In the genomic region with DNA sequence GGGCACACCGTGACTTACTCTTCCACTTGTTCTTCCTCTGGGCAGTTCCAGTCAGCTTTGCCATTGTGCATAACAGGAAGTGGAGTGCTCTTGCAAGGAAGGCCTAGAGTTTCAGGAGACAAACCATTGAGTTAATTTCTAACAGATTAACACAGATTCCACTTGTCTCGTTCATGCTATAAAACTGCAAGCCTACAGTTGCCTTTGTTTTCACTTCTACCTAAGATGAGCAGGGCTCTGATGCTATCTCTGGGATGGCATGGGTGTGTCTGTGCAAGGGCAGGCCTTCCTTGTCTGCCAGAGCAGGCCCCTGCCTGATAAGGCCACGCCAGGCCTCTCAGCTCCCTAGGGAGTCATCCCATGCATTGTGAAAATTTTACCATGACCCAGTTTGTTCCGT, we compare ENCODE assay signal across 1 cellular context.
TF ChIP-seq lines count a peak whose summit lies in the region.

No MANE protein-coding gene starts in this region.

TF ChIP-seq in K562, 482 proteins besides CTCF, POLR2A, EP300 and RAD21 (continued from another document):
- TF ChIP-seq, protein P1, sequence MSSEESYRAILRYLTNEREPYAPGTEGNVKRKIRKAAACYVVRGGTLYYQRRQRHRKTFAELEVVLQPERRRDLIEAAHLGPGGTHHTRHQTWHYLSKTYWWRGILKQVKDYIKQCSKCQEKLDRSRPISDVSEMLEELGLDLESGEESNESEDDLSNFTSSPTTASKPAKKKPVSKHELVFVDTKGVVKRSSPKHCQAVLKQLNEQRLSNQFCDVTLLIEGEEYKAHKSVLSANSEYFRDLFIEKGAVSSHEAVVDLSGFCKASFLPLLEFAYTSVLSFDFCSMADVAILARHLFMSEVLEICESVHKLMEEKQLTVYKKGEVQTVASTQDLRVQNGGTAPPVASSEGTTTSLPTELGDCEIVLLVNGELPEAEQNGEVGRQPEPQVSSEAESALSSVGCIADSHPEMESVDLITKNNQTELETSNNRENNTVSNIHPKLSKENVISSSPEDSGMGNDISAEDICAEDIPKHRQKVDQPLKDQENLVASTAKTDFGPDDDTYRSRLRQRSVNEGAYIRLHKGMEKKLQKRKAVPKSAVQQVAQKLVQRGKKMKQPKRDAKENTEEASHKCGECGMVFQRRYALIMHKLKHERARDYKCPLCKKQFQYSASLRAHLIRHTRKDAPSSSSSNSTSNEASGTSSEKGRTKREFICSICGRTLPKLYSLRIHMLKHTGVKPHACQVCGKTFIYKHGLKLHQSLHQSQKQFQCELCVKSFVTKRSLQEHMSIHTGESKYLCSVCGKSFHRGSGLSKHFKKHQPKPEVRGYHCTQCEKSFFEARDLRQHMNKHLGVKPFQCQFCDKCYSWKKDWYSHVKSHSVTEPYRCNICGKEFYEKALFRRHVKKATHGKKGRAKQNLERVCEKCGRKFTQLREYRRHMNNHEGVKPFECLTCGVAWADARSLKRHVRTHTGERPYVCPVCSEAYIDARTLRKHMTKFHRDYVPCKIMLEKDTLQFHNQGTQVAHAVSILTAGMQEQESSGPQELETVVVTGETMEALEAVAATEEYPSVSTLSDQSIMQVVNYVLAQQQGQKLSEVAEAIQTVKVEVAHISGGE (CRISPR knock-in tag; IDR thresholded peaks at IDR 0.05), result no peak
- peak; percentile 48; the same call in 1 of the 2 replicates for TF ChIP-seq TCF3 (CRISPR knock-in tag; IDR thresholded peaks at IDR 0.05)
- TF ChIP-seq, protein P2, sequence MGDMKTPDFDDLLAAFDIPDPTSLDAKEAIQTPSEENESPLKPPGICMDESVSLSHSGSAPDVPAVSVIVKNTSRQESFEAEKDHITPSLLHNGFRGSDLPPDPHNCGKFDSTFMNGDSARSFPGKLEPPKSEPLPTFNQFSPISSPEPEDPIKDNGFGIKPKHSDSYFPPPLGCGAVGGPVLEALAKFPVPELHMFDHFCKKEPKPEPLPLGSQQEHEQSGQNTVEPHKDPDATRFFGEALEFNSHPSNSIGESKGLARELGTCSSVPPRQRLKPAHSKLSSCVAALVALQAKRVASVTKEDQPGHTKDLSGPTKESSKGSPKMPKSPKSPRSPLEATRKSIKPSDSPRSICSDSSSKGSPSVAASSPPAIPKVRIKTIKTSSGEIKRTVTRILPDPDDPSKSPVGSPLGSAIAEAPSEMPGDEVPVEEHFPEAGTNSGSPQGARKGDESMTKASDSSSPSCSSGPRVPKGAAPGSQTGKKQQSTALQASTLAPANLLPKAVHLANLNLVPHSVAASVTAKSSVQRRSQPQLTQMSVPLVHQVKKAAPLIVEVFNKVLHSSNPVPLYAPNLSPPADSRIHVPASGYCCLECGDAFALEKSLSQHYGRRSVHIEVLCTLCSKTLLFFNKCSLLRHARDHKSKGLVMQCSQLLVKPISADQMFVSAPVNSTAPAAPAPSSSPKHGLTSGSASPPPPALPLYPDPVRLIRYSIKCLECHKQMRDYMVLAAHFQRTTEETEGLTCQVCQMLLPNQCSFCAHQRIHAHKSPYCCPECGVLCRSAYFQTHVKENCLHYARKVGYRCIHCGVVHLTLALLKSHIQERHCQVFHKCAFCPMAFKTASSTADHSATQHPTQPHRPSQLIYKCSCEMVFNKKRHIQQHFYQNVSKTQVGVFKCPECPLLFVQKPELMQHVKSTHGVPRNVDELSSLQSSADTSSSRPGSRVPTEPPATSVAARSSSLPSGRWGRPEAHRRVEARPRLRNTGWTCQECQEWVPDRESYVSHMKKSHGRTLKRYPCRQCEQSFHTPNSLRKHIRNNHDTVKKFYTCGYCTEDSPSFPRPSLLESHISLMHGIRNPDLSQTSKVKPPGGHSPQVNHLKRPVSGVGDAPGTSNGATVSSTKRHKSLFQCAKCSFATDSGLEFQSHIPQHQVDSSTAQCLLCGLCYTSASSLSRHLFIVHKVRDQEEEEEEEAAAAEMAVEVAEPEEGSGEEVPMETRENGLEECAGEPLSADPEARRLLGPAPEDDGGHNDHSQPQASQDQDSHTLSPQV (IDR thresholded peaks at IDR 0.05), result peak; percentile 56; the same call in 1 of the 2 replicates
- TF ChIP-seq L3MBTL2 (IDR thresholded peaks at IDR 0.05), result peak; percentile 21; the same call in 1 of the 2 replicates
- TF ChIP-seq JUNB (CRISPR knock-in tag; conservative IDR thresholded peaks at IDR 0.05), result no peak
- TF ChIP-seq CBFA2T3 (IDR thresholded peaks at IDR 0.05), result peak; percentile 50
- peak; percentile 83 for TF ChIP-seq MECOM (CRISPR knock-in tag; IDR thresholded peaks at IDR 0.05)
- 0 out of 2 replicates have a peak, but pooled peaks have one; percentile 32 for TF ChIP-seq MTA3 (IDR thresholded peaks at IDR 0.05; ENCODE audit: borderline replicate concordance)
- TF ChIP-seq KLF1 (tag; IDR thresholded peaks at IDR 0.05), result peak; percentile 46; the same call in 1 of the 2 replicates
- TF ChIP-seq, protein P3, sequence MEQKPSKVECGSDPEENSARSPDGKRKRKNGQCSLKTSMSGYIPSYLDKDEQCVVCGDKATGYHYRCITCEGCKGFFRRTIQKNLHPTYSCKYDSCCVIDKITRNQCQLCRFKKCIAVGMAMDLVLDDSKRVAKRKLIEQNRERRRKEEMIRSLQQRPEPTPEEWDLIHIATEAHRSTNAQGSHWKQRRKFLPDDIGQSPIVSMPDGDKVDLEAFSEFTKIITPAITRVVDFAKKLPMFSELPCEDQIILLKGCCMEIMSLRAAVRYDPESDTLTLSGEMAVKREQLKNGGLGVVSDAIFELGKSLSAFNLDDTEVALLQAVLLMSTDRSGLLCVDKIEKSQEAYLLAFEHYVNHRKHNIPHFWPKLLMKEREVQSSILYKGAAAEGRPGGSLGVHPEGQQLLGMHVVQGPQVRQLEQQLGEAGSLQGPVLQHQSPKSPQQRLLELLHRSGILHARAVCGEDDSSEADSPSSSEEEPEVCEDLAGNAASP (IDR thresholded peaks at IDR 0.05), result no peak
- peak; percentile 61; the same call in 1 of the 2 replicates for TF ChIP-seq SPI1 (IDR thresholded peaks at IDR 0.05; ENCODE audit: borderline replicate concordance, low read depth, low read length)
- peak in 1 of 2 experiments; percentile 32; a peak in 1 of 4 replicates for TF ChIP-seq FOXK2 (conservative IDR thresholded peaks at IDR 0.05 in 1 of 2, IDR thresholded peaks at IDR 0.05 in 1 of 2; ENCODE audit: low read depth in 2 of 2)
- TF ChIP-seq ZFX (CRISPR knock-in tag; IDR thresholded peaks at IDR 0.05), result peak; percentile 73
- TF ChIP-seq SMAD4 (CRISPR knock-in tag; conservative IDR thresholded peaks at IDR 0.05), result peak; percentile 35; the same call in 1 of the 2 replicates
- TF ChIP-seq, protein P4, sequence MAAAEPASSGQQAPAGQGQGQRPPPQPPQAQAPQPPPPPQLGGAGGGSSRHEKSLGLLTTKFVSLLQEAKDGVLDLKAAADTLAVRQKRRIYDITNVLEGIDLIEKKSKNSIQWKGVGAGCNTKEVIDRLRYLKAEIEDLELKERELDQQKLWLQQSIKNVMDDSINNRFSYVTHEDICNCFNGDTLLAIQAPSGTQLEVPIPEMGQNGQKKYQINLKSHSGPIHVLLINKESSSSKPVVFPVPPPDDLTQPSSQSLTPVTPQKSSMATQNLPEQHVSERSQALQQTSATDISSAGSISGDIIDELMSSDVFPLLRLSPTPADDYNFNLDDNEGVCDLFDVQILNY (CRISPR knock-in tag; IDR thresholded peaks at IDR 0.05), result no peak
- TF ChIP-seq EGR1 (conservative IDR thresholded peaks at IDR 0.05), result no peak
- no peak for TF ChIP-seq NR4A1 (CRISPR knock-in tag; IDR thresholded peaks at IDR 0.05)
- TF ChIP-seq NR4A1 (tag; IDR thresholded peaks at IDR 0.05), result peak; percentile 71; the same call in 1 of the 2 replicates
- peak; percentile 82 for TF ChIP-seq CTBP1 (IDR thresholded peaks at IDR 0.05; ENCODE audit: borderline replicate concordance)
- TF ChIP-seq ZNF583 (CRISPR knock-in tag; IDR thresholded peaks at IDR 0.05), result 0 out of 2 replicates have a peak, but pooled peaks have one; percentile 50
- TF ChIP-seq, protein P5, sequence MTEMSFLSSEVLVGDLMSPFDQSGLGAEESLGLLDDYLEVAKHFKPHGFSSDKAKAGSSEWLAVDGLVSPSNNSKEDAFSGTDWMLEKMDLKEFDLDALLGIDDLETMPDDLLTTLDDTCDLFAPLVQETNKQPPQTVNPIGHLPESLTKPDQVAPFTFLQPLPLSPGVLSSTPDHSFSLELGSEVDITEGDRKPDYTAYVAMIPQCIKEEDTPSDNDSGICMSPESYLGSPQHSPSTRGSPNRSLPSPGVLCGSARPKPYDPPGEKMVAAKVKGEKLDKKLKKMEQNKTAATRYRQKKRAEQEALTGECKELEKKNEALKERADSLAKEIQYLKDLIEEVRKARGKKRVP (CRISPR knock-in tag; IDR thresholded peaks at IDR 0.05), result peak; percentile 37; the same call in 1 of the 2 replicates
- peak; percentile 64; the same call in 1 of the 2 replicates for TF ChIP-seq MYNN (IDR thresholded peaks at IDR 0.05)
- no peak for TF ChIP-seq MYNN (CRISPR knock-in tag; IDR thresholded peaks at IDR 0.05)
- TF ChIP-seq DPF2 (IDR thresholded peaks at IDR 0.05), result 0 out of 2 replicates have a peak, but pooled peaks have one; percentile 25
- 0 out of 2 replicates have a peak, but pooled peaks have one; percentile 5 for TF ChIP-seq HIVEP1 (CRISPR knock-in tag; IDR thresholded peaks at IDR 0.05)
- TF ChIP-seq SOX6 (IDR thresholded peaks at IDR 0.05), result peak; percentile 59
- TF ChIP-seq RCOR1 (IDR thresholded peaks at IDR 0.05; ENCODE audit: borderline replicate concordance in 1 of 2, low read depth in 2 of 2, low read length in 2 of 2), result peak in 1 of 2 experiments; percentile 35; a peak in 1 of 4 replicates
- TF ChIP-seq ARID1B (IDR thresholded peaks at IDR 0.05), result peak; percentile 41; the same call in 1 of the 2 replicates
TF ChIP-seq in K562: peak in this region for 26.
